ENCODE assay signal across 1 cellular context in genomic region chr3:195892105-195892354, GRCh38.
TF ChIP-seq lines count a peak whose summit lies in the region.

No MANE protein-coding gene starts in this region.

TF ChIP-seq in H1, 55 proteins besides CTCF, POLR2A, EP300 and RAD21:
- TF ChIP-seq PHF8 (conservative IDR thresholded peaks at IDR 0.05; ENCODE audit: low read depth, low read length) (no peak), MAX (IDR thresholded peaks at IDR 0.05) (no peak), KDM4A (IDR thresholded peaks at IDR 0.05; ENCODE audit: low read depth, low read length, severe bottlenecking) (no peak)
